In genomic region chr3:4720316-4721075, GRCh38 we compare ENCODE assay signal across 1 cellular context.
A peak's percentile ranks its signal among the peaks of the same experiment; 100 is the strongest.
TF ChIP-seq lines count a peak whose summit lies in the region.

No MANE protein-coding gene starts in this region.

TF ChIP-seq in HepG2, 621 proteins besides CTCF, POLR2A, EP300 and RAD21 (continued from another document and continues in another):
- TF ChIP-seq ATF4 (CRISPR knock-in tag; IDR thresholded peaks at IDR 0.05) (peak in 1 of 2 experiments; percentile 43; a peak in 1 of 4 replicates), ZNF18 (CRISPR knock-in tag; IDR thresholded peaks at IDR 0.05; ENCODE audit: insufficient replicate concordance) (peak; percentile 39), ZGPAT (CRISPR knock-in tag; IDR thresholded peaks at IDR 0.05) (peak; percentile 59), ZBTB25 (CRISPR knock-in tag; IDR thresholded peaks at IDR 0.05) (peak; percentile 55; the same call in 1 of the 2 replicates), ZNF549 (CRISPR knock-in tag; IDR thresholded peaks at IDR 0.05) (no peak), ARID5B (CRISPR knock-in tag; IDR thresholded peaks at IDR 0.05) (peak; percentile 93), KAT8 (CRISPR knock-in tag; IDR thresholded peaks at IDR 0.05) (0 out of 2 replicates have a peak, but pooled peaks have one; percentile 60), ZNF792 (CRISPR knock-in tag; IDR thresholded peaks at IDR 0.05) (peak; percentile 35; the same call in 1 of the 2 replicates), ZNF282 (IDR thresholded peaks at IDR 0.05; ENCODE audit: partially characterized antibody) (no peak), ZUFSP (CRISPR knock-in tag; IDR thresholded peaks at IDR 0.05; ENCODE audit: borderline replicate concordance) (no peak), DPF2 (CRISPR knock-in tag; IDR thresholded peaks at IDR 0.05; ENCODE audit: borderline replicate concordance, low read depth) (peak; percentile 37; the same call in 1 of the 2 replicates), ZMYM3 (CRISPR knock-in tag; IDR thresholded peaks at IDR 0.05) (0 out of 2 replicates have a peak, but pooled peaks have one; percentile 34), NR3C1 (CRISPR knock-in tag; IDR thresholded peaks at IDR 0.05) (no peak), CEBPG (CRISPR knock-in tag; IDR thresholded peaks at IDR 0.05) (peak; percentile 66), MED1 (CRISPR knock-in tag; IDR thresholded peaks at IDR 0.05) (peak; percentile 82), ZBTB33 (CRISPR knock-in tag; IDR thresholded peaks at IDR 0.05) (peak; percentile 40; the same call in 1 of the 2 replicates), HMG20A (CRISPR knock-in tag; IDR thresholded peaks at IDR 0.05; ENCODE audit: borderline replicate concordance) (peak; percentile 84; the same call in 1 of the 2 replicates), HMG20B (CRISPR knock-in tag; conservative IDR thresholded peaks at IDR 0.05) (0 out of 2 replicates have a peak, but pooled peaks have one; percentile 40), IKZF5 (CRISPR knock-in tag; IDR thresholded peaks at IDR 0.05) (peak; percentile 52; the same call in 1 of the 2 replicates), SOX13 (IDR thresholded peaks at IDR 0.05) (no peak), SOX13 (CRISPR knock-in tag; conservative IDR thresholded peaks at IDR 0.05 in 1 of 2, IDR thresholded peaks at IDR 0.05 in 1 of 2) (peak in 1 of 2 experiments; percentile 57; a peak in 2 of 4 replicates), ZMYM4 (CRISPR knock-in tag; IDR thresholded peaks at IDR 0.05) (peak; percentile 71), SNRNP70 (IDR thresholded peaks at IDR 0.05; ENCODE audit: low read depth, low read length) (no peak), LCORL (IDR thresholded peaks at IDR 0.05) (no peak), LCORL (CRISPR knock-in tag; IDR thresholded peaks at IDR 0.05) (peak; percentile 87), SYNCRIP (IDR thresholded peaks at IDR 0.05; ENCODE audit: insufficient read depth, low read depth, low read length) (no peak), NPAS2 (CRISPR knock-in tag; IDR thresholded peaks at IDR 0.05; ENCODE audit: borderline replicate concordance) (no peak), PRMT3 (CRISPR knock-in tag; IDR thresholded peaks at IDR 0.05; ENCODE audit: borderline replicate concordance, low read depth) (no peak), FOXO1 (CRISPR knock-in tag; IDR thresholded peaks at IDR 0.05) (peak; percentile 85), ZNF569 (CRISPR knock-in tag; IDR thresholded peaks at IDR 0.05; ENCODE audit: borderline replicate concordance) (no peak), STAG1 (CRISPR knock-in tag; IDR thresholded peaks at IDR 0.05) (peak; percentile 90), SAP130 (CRISPR knock-in tag; IDR thresholded peaks at IDR 0.05; ENCODE audit: low read depth) (peak; percentile 77), TBL1XR1 (IDR thresholded peaks at IDR 0.05; ENCODE audit: borderline replicate concordance, low read length, partially characterized antibody) (peak; percentile 59), PHF21A (CRISPR knock-in tag; IDR thresholded peaks at IDR 0.05) (peak; percentile 48), ARID3A (IDR thresholded peaks at IDR 0.05; ENCODE audit: low read depth, low read length) (peak; percentile 14; the same call in 1 of the 2 replicates), RCOR2 (CRISPR knock-in tag; IDR thresholded peaks at IDR 0.05) (0 out of 2 replicates have a peak, but pooled peaks have one; percentile 32), HDAC2 (CRISPR knock-in tag; IDR thresholded peaks at IDR 0.05) (peak; percentile 37; the same call in 1 of the 2 replicates), PHF8 (CRISPR knock-in tag; IDR thresholded peaks at IDR 0.05) (0 out of 2 replicates have a peak, but pooled peaks have one; percentile 15)
